9 cellular contexts compared by ENCODE assay signal in genomic region chr6:128516514-128516898, GRCh38. TPM values are rescaled to one million over a fixed set of nuclear protein-coding genes. Genes with fewer than 3 reads are reported as not detected.
DNase-seq lines count a peak whose midpoint lies in the region; TF ChIP-seq lines count a peak whose summit lies in the region.
"Had no signal": no experiment of that assay in that cellular context is flagged by ENCODE, and none has a peak within 500 bp of the region (broad histone marks: within the 10 kb centered on the region; RNA-seq: fewer than 3 reads in every experiment).

No MANE protein-coding gene starts in this region.

- peak; percentile 42 for TF ChIP-seq CTCF in AG04450 (IDR thresholded peaks at IDR 0.05; ENCODE audit: low read depth, low read length)

- no peaks in the 10 kb centered on the region for H3K9me3 ChIP-seq in AG04450 (ENCODE audit: control insufficient read depth, insufficient read depth, low read length)

- POLR2A ChIA-PET in AG04450 (lab: Yijun Ruan, JAX), result interaction anchor here (0.9 kb wide), 2 partner anchors 11 to 515 kb away, joined by 4 read pairs; no protein-coding TSS in a partner anchor
- POLR2A ChIA-PET in HEK293T (lab: Yijun Ruan, JAX), result interaction anchor here (1.3 kb wide), 1 partner anchor 9 kb away, joined by 3 read pairs; no protein-coding TSS in a partner anchor

- DNase-seq in AG04450 (ENCODE audit: low read depth, low spot score), result no peak
- DNase-seq in HEK293T (ENCODE audit: extremely low spot score), result peak; percentile 36
- DNase-seq in astrocyte of the hippocampus (ENCODE audit: low read depth, low spot score), result peak; percentile 44
- DNase-seq in left kidney (ENCODE audit: low read depth, low spot score), result peak; percentile 57
- DNase-seq in stimulated activated CD8-positive, alpha-beta memory T cell treated with anti-CD3 and anti-CD28 coated beads, Interleukin-4, amount 100 ng/mL, for 48 hours, result no peak
- DNase-seq in UCSD-AML1 (lab: John Stamatoyannopoulos, UW; ENCODE audit: unreplicated experiment), result no peak
- no peak for DNase-seq in central memory CD4-positive, alpha-beta T cell
- no peak for DNase-seq in activated CD4-positive, alpha-beta T cell treated with anti-CD3 and anti-CD28 coated beads, Interleukin-2, amount 50 U/mL, for 48 hours
- DNase-seq: activated B cell treated with CpG ODN at 0.5 μM for 24 hours had no signal

- peak overlapping the region; percentile 25; the same call in 1 of the 2 replicates for H3K4me3 ChIP-seq in AG04450 (ENCODE audit: low read depth, low read length)

- no peak overlapping the region for H3K27ac ChIP-seq in AG04450 (ENCODE audit: low read depth, low read length)

- H3K27me3 ChIP-seq in AG04450 (ENCODE audit: control insufficient read depth, insufficient read depth, low read length), result no peaks in the 10 kb centered on the region

- CTCF ChIA-PET in AG04450 (lab: Charles Lee), result interaction anchor here (0.6 to 2.7 kb wide), 14 partner anchors 11 to 780 kb away, joined by 3 to 15 read pairs (median 4); no protein-coding TSS in a partner anchor
- CTCF ChIA-PET in HEK293T (lab: Yijun Ruan, JAX), result interaction anchor here (0.6 to 0.8 kb wide), 7 partner anchors 10 to 747 kb away, joined by 3 to 4 read pairs (median 3); no protein-coding TSS in a partner anchor

TF ChIP-seq in HEK293T, 16 proteins besides CTCF, POLR2A, EP300 and RAD21:
- TF ChIP-seq L3MBTL2 (conservative IDR thresholded peaks at IDR 0.05), result no peak
- TF ChIP-seq CTBP1 (IDR thresholded peaks at IDR 0.05; ENCODE audit: borderline replicate concordance), result no peak
- TF ChIP-seq PKNOX1 (IDR thresholded peaks at IDR 0.05), result no peak; the same call in 1 of the 2 replicates
- TF ChIP-seq TARDBP (IDR thresholded peaks at IDR 0.05), result no peak
- TF ChIP-seq FOXK2 (IDR thresholded peaks at IDR 0.05), result no peak
- TF ChIP-seq FOXA1 (IDR thresholded peaks at IDR 0.05), result no peak
- TF ChIP-seq SP1 (IDR thresholded peaks at IDR 0.05), result no peak
- no peak for TF ChIP-seq HDGF (IDR thresholded peaks at IDR 0.05; ENCODE audit: borderline replicate concordance)
- no peak for TF ChIP-seq ARNT (IDR thresholded peaks at IDR 0.05)
- no peak for TF ChIP-seq NFRKB (IDR thresholded peaks at IDR 0.05)
- no peak for TF ChIP-seq FOXM1 (IDR thresholded peaks at IDR 0.05; ENCODE audit: borderline replicate concordance)
- no peak for TF ChIP-seq SUZ12 (IDR thresholded peaks at IDR 0.05)

RNA-seq across cellular contexts. Expression of gene PTPRK, which starts 3.9 kb away (rescaled TPM):
- 37.8 and 53.7 TPM in 2 replicates for polyA plus RNA-seq in AG04450 (2011; rRNA removed)
- 95.3 and 115 TPM in 2 replicates for polyA minus RNA-seq in AG04450 (2011; rRNA and poly(A)+ RNA removed)

Comparison
In these comparisons a context has a peak if more than half of its experiments do, and no peak if none do; other contexts are left out.
1. DNase-seq: peak in HEK293T (single experiment), astrocyte of the hippocampus (single experiment) and left kidney (single experiment); none in AG04450 (single experiment), stimulated activated CD8-positive, alpha-beta memory T cell treated with anti-CD3 and anti-CD28 coated beads, Interleukin-4, amount 100 ng/mL, for 48 hours (single experiment), UCSD-AML1 (single experiment), central memory CD4-positive, alpha-beta T cell (single experiment) and activated CD4-positive, alpha-beta T cell treated with anti-CD3 and anti-CD28 coated beads, Interleukin-2, amount 50 U/mL, for 48 hours (0 of 2).